ENCODE assay signal across 10 cellular contexts in genomic region chr5:131532016-131532640, GRCh38.
DNase-seq lines count a peak whose midpoint lies in the region; ATAC-seq and TF ChIP-seq lines count a peak whose summit lies in the region.
"Had no signal": no experiment of that assay in that cellular context is flagged by ENCODE, and none has a peak within 500 bp of the region (broad histone marks: within the 10 kb centered on the region; RNA-seq: fewer than 3 reads in every experiment).

No MANE protein-coding gene starts in this region.

- H3K36me3 ChIP-seq in MM.1S (replicated peaks; ENCODE audit: insufficient read depth, low read length) (no peaks in the 10 kb centered on the region), smooth muscle cell (ENCODE audit: low read depth) (no peaks in the 10 kb centered on the region)

- H3K36me3 Mint-ChIP-seq in naive B cell = peaks cover 0 to 2% of the 10 kb centered on the region in 2 donors

- peak overlapping the region in 5 of 6 donors; percentile 32 to 59 (median 48) for H3K27ac Mint-ChIP-seq in naive B cell

- H3K9me3 Mint-ChIP-seq in naive B cell = no peaks in the 10 kb centered on the region

- no peak for TF ChIP-seq CTCF in MM.1S (IDR thresholded peaks at IDR 0.05; ENCODE audit: low read length)
- no peak for TF ChIP-seq CTCF in smooth muscle cell (IDR thresholded peaks at IDR 0.05; ENCODE audit: borderline replicate concordance, insufficient read depth, poor library complexity, severe bottlenecking)

- H3K27ac ChIP-seq in MM.1S (ENCODE audit: low read length) (peak overlapping the region; percentile 20; the same call in 1 of the 2 replicates), cingulate gyrus (ENCODE audit: low read depth, low read length) (peak overlapping the region; percentile 67), smooth muscle cell (ENCODE audit: low read depth) (no peak overlapping the region)
- H3K27ac ChIP-seq: KMS-11 had no signal

- H3K9me2 ChIP-seq in MM.1S (replicated peaks; ENCODE audit: insufficient read depth, low read length) = no peaks in the 10 kb centered on the region

- WGBS in smooth muscle cell (ENCODE audit: low lambda C conversion rate) = 89% methylated on average over 7 of the region's 7 CpGs

- H3K4me1 ChIP-seq in MM.1S (ENCODE audit: low read length) = peaks cover 12% of the 10 kb centered on the region
- H3K4me1 ChIP-seq in smooth muscle cell (ENCODE audit: low read depth) = no peaks in the 10 kb centered on the region

- H2AFZ ChIP-seq in MM.1S (ENCODE audit: low read length) = no peak overlapping the region
- no peak overlapping the region for H2AFZ ChIP-seq in smooth muscle cell (ENCODE audit: low read depth)

- peak overlapping the region; percentile 4; the same call in 1 of the 2 replicates for H3K9ac ChIP-seq in MM.1S (ENCODE audit: low read length)
- no peak overlapping the region for H3K9ac ChIP-seq in smooth muscle cell (ENCODE audit: low read depth)
- H3K9ac ChIP-seq: KMS-11 had no signal

- peak overlapping the region; percentile 39; the same call in 1 of the 2 replicates for H3K4me2 ChIP-seq in MM.1S (ENCODE audit: low read depth, low read length)
- no peak overlapping the region for H3K4me2 ChIP-seq in smooth muscle cell
- H3K4me2 ChIP-seq: KMS-11 had no signal

- H3K4me3 ChIP-seq in MM.1S (ENCODE audit: low read length) (peak overlapping the region; percentile 43), smooth muscle cell (no peak overlapping the region)

- H3K27me3 ChIP-seq in MM.1S (replicated peaks; ENCODE audit: insufficient read depth, low read length) = no peaks in the 10 kb centered on the region
- H3K27me3 ChIP-seq in smooth muscle cell (ENCODE audit: low read depth) = no peaks in the 10 kb centered on the region

- H3K9me3 ChIP-seq in MM.1S (replicated peaks; ENCODE audit: insufficient read depth, low read length) (no peaks in the 10 kb centered on the region), smooth muscle cell (replicated peaks; ENCODE audit: low read depth) (no peaks in the 10 kb centered on the region)

- H3F3A ChIP-seq in MM.1S (ENCODE audit: insufficient read depth, low read length) = peaks cover 7% of the 10 kb centered on the region; the same call in 1 of the 2 replicates
- no peaks in the 10 kb centered on the region for H3F3A ChIP-seq in smooth muscle cell (ENCODE audit: low read depth)

- H3K4me1 Mint-ChIP-seq in naive B cell = peaks cover 32 to 38% (median 37%) of the 10 kb centered on the region in 3 donors

- no peaks in the 10 kb centered on the region for H4K20me1 ChIP-seq in MM.1S (ENCODE audit: insufficient read depth, low read length)
- H4K20me1 ChIP-seq in smooth muscle cell (ENCODE audit: low read depth) = no peaks in the 10 kb centered on the region

- no peaks in the 10 kb centered on the region for H3K27me3 Mint-ChIP-seq in naive B cell

- H3K79me2 ChIP-seq in MM.1S (ENCODE audit: low read length) (0 out of 2 replicates have a peak, but pooled peaks cover 7% of the 10 kb centered on the region), smooth muscle cell (ENCODE audit: low read depth) (no peaks in the 10 kb centered on the region)

- no peak for ATAC-seq in naive B cell (ENCODE audit: low read depth in 2 of 2)
- no peak for ATAC-seq in GM18861 (IDR thresholded peaks at IDR 0.05; ENCODE audit: unreplicated experiment)

- H3K4me3 Mint-ChIP-seq in naive B cell = peak overlapping the region in 5 of 8 donors; percentile 28 to 59 (median 31)

- DNase-seq in DMS53 treated with DMSO at 0.1 percent for 48 hours (lab: John Stamatoyannopoulos, UW; ENCODE audit: unreplicated experiment) (peak; percentile 44), MM.1S (peak; percentile 17), naive B cell (no peak), smooth muscle cell (lab: John Stamatoyannopoulos, UW; ENCODE audit: unreplicated experiment) (no peak), NCI-H82 (lab: John Stamatoyannopoulos, UW) (no peak), DMS114 treated with DMSO at 0.1 percent for 48 hours (lab: John Stamatoyannopoulos, UW; ENCODE audit: unreplicated experiment) (no peak)
- DNase-seq: OCI-M1 had no signal

Comparison
In these comparisons a context has a peak if more than half of its experiments do, and no peak if none do; other contexts are left out.
1. DNase-seq: peak in DMS53 treated with DMSO at 0.1 percent for 48 hours (single experiment) and MM.1S (single experiment); none in naive B cell (single experiment), smooth muscle cell (single experiment), NCI-H82 (single experiment) and DMS114 treated with DMSO at 0.1 percent for 48 hours (single experiment).